Comparison of ENCODE assay signal across 13 cellular contexts in genomic region chr17:20313306-20313705, GRCh38.
DNase-seq lines count a peak whose midpoint lies in the region; ATAC-seq and TF ChIP-seq lines count a peak whose summit lies in the region.
"Had no signal": no experiment of that assay in that cellular context is flagged by ENCODE, and none has a peak within 500 bp of the region (broad histone marks: within the 10 kb centered on the region; RNA-seq: fewer than 3 reads in every experiment).

No MANE protein-coding gene starts in this region.

- intact Hi-C loops in head of caudate nucleus (cut with DNase I) = no loop called here

- H3K4me3 Mint-ChIP-seq in brain = no peak overlapping the region
- H3K4me3 Mint-ChIP-seq: CD4-positive, CD25-positive, alpha-beta regulatory T cell had no signal

- no peaks in the 10 kb centered on the region for H3K4me1 ChIP-seq in BE2C
- H3K4me1 ChIP-seq: BLaER1 treated with 17β-estradiol and CSF1 and Interleukin-3, amounts not matched to agents 10 nM and 100 nM had no signal

- no peak for ATAC-seq in GM21529 (IDR thresholded peaks at IDR 0.05; ENCODE audit: unreplicated experiment)
- ATAC-seq: HCT116 had no signal

- H3K9me3 Mint-ChIP-seq in brain = peaks cover 3 to 15% (median 11%) of the 10 kb centered on the region in 5 experiments
- H3K9me3 Mint-ChIP-seq: CD4-positive, CD25-positive, alpha-beta regulatory T cell had no signal

- peaks cover 29% of the 10 kb centered on the region for H3K36me3 Mint-ChIP-seq in brain
- H3K36me3 Mint-ChIP-seq: CD4-positive, CD25-positive, alpha-beta regulatory T cell had no signal

- no peak for TF ChIP-seq CTCF in brain (conservative IDR thresholded peaks at IDR 0.05)
- TF ChIP-seq CTCF in BE2C (IDR thresholded peaks at IDR 0.05; ENCODE audit: low read depth, low read length) = no peak

- H3K27ac Mint-ChIP-seq in brain = peak overlapping the region in 3 of 5 experiments; percentile 31 to 87 (median 62)

- H3K9me3 ChIP-seq in BE2C = no peaks in the 10 kb centered on the region

- DNase-seq in Ammon's horn (ENCODE audit: low spot score) (peak; percentile 50), head of caudate nucleus (peak; percentile 40 to 88 (median 68)), pons (ENCODE audit: low spot score) (peak; percentile 53), BE2C (no peak)
- DNase-seq in activated T-cell treated with anti-CD3 and anti-CD28 coated beads, Interleukin-2, amount 50 U/mL, for 1 hour = no peak
- DNase-seq in stimulated activated CD4-positive, alpha-beta T cell treated with anti-CD3 and anti-CD28 coated beads, Interleukin-2, amount 100 ng/mL, for 48 hours = no peak
- DNase-seq: Calu3; CD4-positive, CD25-positive, alpha-beta regulatory T cell; DMS 273 treated with DMSO at 0.1 percent for 48 hours had no signal

- peaks cover 11% of the 10 kb centered on the region for H3K4me1 Mint-ChIP-seq in brain
- H3K4me1 Mint-ChIP-seq: CD4-positive, CD25-positive, alpha-beta regulatory T cell had no signal

- no peak overlapping the region for H3K4me3 ChIP-seq in BE2C (ENCODE audit: low read depth, low read length)
- H3K4me3 ChIP-seq: BLaER1 treated with 17β-estradiol and CSF1 and Interleukin-3, amounts not matched to agents 10 nM and 100 nM had no signal

- no peaks in the 10 kb centered on the region for H3K27me3 ChIP-seq in BE2C
- H3K27me3 ChIP-seq: BLaER1 treated with 17β-estradiol and CSF1 and Interleukin-3, amounts not matched to agents 10 nM and 100 nM had no signal

- H3K36me3 ChIP-seq in BE2C = no peaks in the 10 kb centered on the region

- no peaks in the 10 kb centered on the region for H3K27me3 Mint-ChIP-seq in brain
- H3K27me3 Mint-ChIP-seq: CD4-positive, CD25-positive, alpha-beta regulatory T cell had no signal

Comparison
In these comparisons a context has a peak if more than half of its experiments do, and no peak if none do; other contexts are left out.
1. DNase-seq: peak in Ammon's horn (single experiment), head of caudate nucleus (42 of 42) and pons (single experiment); none in BE2C (single experiment), activated T-cell treated with anti-CD3 and anti-CD28 coated beads, Interleukin-2, amount 50 U/mL, for 1 hour (single experiment) and stimulated activated CD4-positive, alpha-beta T cell treated with anti-CD3 and anti-CD28 coated beads, Interleukin-2, amount 100 ng/mL, for 48 hours (0 of 2).